In genomic region chr2:1773883-1774282, GRCh38 we compare ENCODE assay signal across 12 cellular contexts. TPM values are rescaled to one million over a fixed set of nuclear protein-coding genes. Genes with fewer than 3 reads are reported as not detected.
"Had no signal": no experiment of that assay in that cellular context is flagged by ENCODE, and none has a peak within 500 bp of the region (broad histone marks: within the 10 kb centered on the region; RNA-seq: fewer than 3 reads in every experiment).

No MANE protein-coding gene starts in this region.

- H3K9me3 Mint-ChIP-seq: activated CD4-positive, alpha-beta memory T cell treated with anti-CD3 and anti-CD28 coated beads for 36 hours; activated naive CD8-positive, alpha-beta T cell treated with anti-CD3 and anti-CD28 coated beads, Interleukin-2, amount 10 ng/mL, durations not matched to agents 7 days and 5 days; nephron progenitor cell had no signal

- DNase-seq: activated CD4-positive, alpha-beta memory T cell treated with anti-CD3 and anti-CD28 coated beads for 36 hours; activated CD4-positive, alpha-beta T cell treated with anti-CD3 and anti-CD28 coated beads for 1 hour; activated naive CD8-positive, alpha-beta T cell treated with anti-CD3 and anti-CD28 coated beads, Interleukin-2, amount 10 ng/mL, durations not matched to agents 7 days and 5 days; activated T-cell treated with anti-CD3 and anti-CD28 coated beads, Interleukin-2, amount 50 U/mL, for 48 hours; left cardiac atrium; mammary epithelial cell; nephron progenitor cell; spleen; stimulated activated CD4-positive, alpha-beta T cell treated with anti-CD3 and anti-CD28 coated beads, Interleukin-1b, Interleukin-23, amount 100 ng/mL, for 48 hours; stimulated activated naive CD8-positive, alpha-beta T cell treated with anti-CD3 and anti-CD28 coated beads, Interleukin-15, Interleukin-2, amounts not matched to agents 100 U/mL and 50 U/mL, for 24 hours had no signal

- H3K27ac Mint-ChIP-seq: activated CD4-positive, alpha-beta memory T cell treated with anti-CD3 and anti-CD28 coated beads for 36 hours; activated naive CD8-positive, alpha-beta T cell treated with anti-CD3 and anti-CD28 coated beads, Interleukin-2, amount 10 ng/mL, durations not matched to agents 7 days and 5 days; nephron progenitor cell had no signal

- ATAC-seq: esophagus mucosa; left cardiac atrium; sciatic nerve; stimulated activated naive CD8-positive, alpha-beta T cell treated with anti-CD3 and anti-CD28 coated beads, Interleukin-15, Interleukin-2, amounts not matched to agents 100 U/mL and 50 U/mL, for 24 hours had no signal

- H3K4me3 Mint-ChIP-seq: activated CD4-positive, alpha-beta memory T cell treated with anti-CD3 and anti-CD28 coated beads for 36 hours; activated naive CD8-positive, alpha-beta T cell treated with anti-CD3 and anti-CD28 coated beads, Interleukin-2, amount 10 ng/mL, durations not matched to agents 7 days and 5 days; nephron progenitor cell had no signal

- H3K36me3 Mint-ChIP-seq: activated CD4-positive, alpha-beta memory T cell treated with anti-CD3 and anti-CD28 coated beads for 36 hours; activated naive CD8-positive, alpha-beta T cell treated with anti-CD3 and anti-CD28 coated beads, Interleukin-2, amount 10 ng/mL, durations not matched to agents 7 days and 5 days had no signal

- H3K4me1 Mint-ChIP-seq: activated naive CD8-positive, alpha-beta T cell treated with anti-CD3 and anti-CD28 coated beads, Interleukin-2, amount 10 ng/mL, durations not matched to agents 7 days and 5 days had no signal

RNA-seq across cellular contexts. Expression of gene PXDN, which starts 29.6 kb away (rescaled TPM):
- total RNA-seq: activated CD4-positive, alpha-beta memory T cell treated with anti-CD3 and anti-CD28 coated beads for 36 hours had no signal
